Comparison of ENCODE assay signal across 31 cellular contexts in genomic region chr12:131940121-131940520, GRCh38. TPM values are rescaled to one million over a fixed set of nuclear protein-coding genes. Genes with fewer than 3 reads are reported as not detected.
DNase-seq lines count a peak whose midpoint lies in the region; ATAC-seq, FAIRE-seq and TF ChIP-seq lines count a peak whose summit lies in the region.
"Had no signal": no experiment of that assay in that cellular context is flagged by ENCODE, and none has a peak within 500 bp of the region (broad histone marks: within the 10 kb centered on the region; RNA-seq: fewer than 3 reads in every experiment).

No MANE protein-coding gene starts in this region.

- no peak for TF ChIP-seq POLR2A in A549 (IDR thresholded peaks at IDR 0.05; ENCODE audit: low read length)

- H3K27me3 ChIP-seq in RWPE2 (ENCODE audit: insufficient read depth, poor library complexity, severe bottlenecking) (no peaks in the 10 kb centered on the region), foreskin keratinocyte (no peaks in the 10 kb centered on the region)
- H3K27me3 ChIP-seq: uterus had no signal

- TF ChIP-seq EP300 in A549 (IDR thresholded peaks at IDR 0.05), result no peak

- intact Hi-C loops in posterior vena cava (cut with DNase I), result no loop called here

- no peak overlapping the region for H3K4me3 ChIP-seq in A549
- no peak overlapping the region for H3K4me3 ChIP-seq in RWPE2 (ENCODE audit: severe bottlenecking)
- H3K4me3 ChIP-seq: SK-N-MC, skin epidermis, thoracic aorta, uterus had no signal

- CTCF ChIA-PET in A549 (lab: Yijun Ruan, JAX), result no interaction called here

- DNase-seq in A549 (ENCODE audit: low read depth in 1 of 2, low spot score in 1 of 2) (no peak), RWPE2 (ENCODE audit: low spot score) (peak; percentile 9), foreskin keratinocyte (peak in 1 of 2 donors; percentile 53), posterior vena cava (ENCODE audit: low spot score) (peak; percentile 9), superior temporal gyrus (ENCODE audit: extremely low spot score) (no peak), NCI-H345 (lab: John Stamatoyannopoulos, UW) (no peak), NCI-H2196 treated with DMSO at 0.1 percent for 48 hours (lab: John Stamatoyannopoulos, UW; ENCODE audit: unreplicated experiment) (no peak)
- DNase-seq: activated CD4-positive, alpha-beta memory T cell treated with anti-CD3 and anti-CD28 coated beads for 36 hours; activated CD8-positive, alpha-beta memory T cell treated with anti-CD3 and anti-CD28 coated beads, Interleukin-2, amount 50 U/mL, for 4 hours; activated naive CD4-positive, alpha-beta T cell treated with anti-CD3 and anti-CD28 coated beads for 36 hours; DND-41; effector CD4-positive, alpha-beta T cell; GF-D8; immature natural killer cell; Karpas-422; left ventricle myocardium superior; MV-4-11; naive thymus-derived CD8-positive, alpha-beta T cell; NCI-H1436 treated with DMSO at 0.1 percent for 48 hours; NCI-H2107; NCI-H446; NCI-H774; stimulated activated naive B cell treated with anti-CD40 and anti-IgM and Interleukin-4, amounts not matched to agents 10 μg/mL and 1 μg/mL and 100 μg/mL, for 72 hours; uterus had no signal

- no peaks in the 10 kb centered on the region for H3K9me3 ChIP-seq in A549
- no peaks in the 10 kb centered on the region for H3K9me3 ChIP-seq in RWPE2 (ENCODE audit: severe bottlenecking)
- H3K9me3 ChIP-seq: thoracic aorta, uterus had no signal

- no peak for TF ChIP-seq CTCF in A549 (IDR thresholded peaks at IDR 0.05)
- no peak for TF ChIP-seq CTCF in RWPE2 (IDR thresholded peaks at IDR 0.05; ENCODE audit: poor library complexity, severe bottlenecking)
- TF ChIP-seq CTCF in foreskin keratinocyte (conservative IDR thresholded peaks at IDR 0.05), result no peak

- no peak for TF ChIP-seq RAD21 in A549 (conservative IDR thresholded peaks at IDR 0.05 in 1 of 2, IDR thresholded peaks at IDR 0.05 in 1 of 2)

- H3K4me1 ChIP-seq in A549 (no peaks in the 10 kb centered on the region), RWPE2 (ENCODE audit: insufficient read depth, poor library complexity, severe bottlenecking) (no peaks in the 10 kb centered on the region), foreskin keratinocyte (no peaks in the 10 kb centered on the region)
- H3K4me1 ChIP-seq: uterus had no signal

- H3K4me2 ChIP-seq in A549, result no peak overlapping the region

- H3K27ac ChIP-seq in A549 (no peak overlapping the region), RWPE2 (ENCODE audit: poor library complexity, severe bottlenecking) (no peak overlapping the region), foreskin keratinocyte (no peak overlapping the region)
- H3K27ac ChIP-seq: SK-N-MC, skin epidermis, thoracic aorta, uterus had no signal

- H3K36me3 ChIP-seq in RWPE2 (ENCODE audit: low read depth), result peaks cover 54% of the 10 kb centered on the region
- H3K36me3 ChIP-seq: uterus had no signal

- no peak for ATAC-seq in A549
- ATAC-seq in RWPE2 (ENCODE audit: low read depth), result 0 out of 3 replicates have a peak, but pooled peaks have one; percentile 17
- ATAC-seq in foreskin keratinocyte, result peak; percentile 46
- ATAC-seq in activated CD4-positive, CD25-positive, alpha-beta regulatory T cell treated with anti-CD3 and anti-CD28 coated beads, Interleukin-2, amount 50 U/mL, for 24 hours, result no peak
- ATAC-seq: HCT116; left ventricle myocardium superior; naive thymus-derived CD8-positive, alpha-beta T cell; stimulated activated naive B cell treated with anti-CD40 and anti-IgM and Interleukin-4, amounts not matched to agents 10 μg/mL and 1 μg/mL and 100 μg/mL, for 72 hours had no signal

- 86% methylated on average over 8 of the region's 8 CpGs for WGBS in A549 (ENCODE audit: missing lambda C conversion rate)

- no peak for FAIRE-seq in A549 (lab: Jason Lieb, UNC)
- FAIRE-seq: D721Med, TTC549 had no signal

- POLR2A ChIA-PET in A549 (lab: Yijun Ruan, JAX), result no interaction called here

TF ChIP-seq in A549, 52 proteins besides CTCF, POLR2A, EP300 and RAD21:
- no peak for TF ChIP-seq FOSL2 (IDR thresholded peaks at IDR 0.05)
- peak; percentile 22; the same call in 1 of the 2 replicates for TF ChIP-seq FOSL2 (CRISPR knock-in tag; IDR thresholded peaks at IDR 0.05)
- no peak for TF ChIP-seq JUNB (IDR thresholded peaks at IDR 0.05)

RNA-seq across cellular contexts. Expression of gene EP400, which starts 9.6 kb away (rescaled TPM):
- 9.7 and 18.5 TPM in 2 replicates for polyA plus RNA-seq in A549 (2011; rRNA removed)
- polyA plus RNA-seq in A549 (2012; cell fraction: cytosol; rRNA removed), result 9.4 and 11.5 TPM in 2 replicates
- 35.1 and 46.1 TPM in 2 replicates for polyA plus RNA-seq in A549 (2012; cell fraction: nucleus; rRNA removed)
- 14.9 to 18.0 TPM (median 15.2 TPM) in 3 replicates for polyA plus RNA-seq in A549 (2017; fragmentation: RNase III; extraction: RNeasy Plus Mini Kit Qiagen cat#74134 plus additional on column Dnase treatment)
- polyA minus RNA-seq in A549 (2011; rRNA and poly(A)+ RNA removed), result 21.2 and 25.8 TPM in 2 replicates
- 15.5 and 18.4 TPM in 2 replicates for total RNA-seq in foreskin keratinocyte
- 9.5 and 11.7 TPM in 2 replicates for polyA plus RNA-seq in foreskin keratinocyte
- 10 to 100 TPM; 32.6 to 35.2 TPM for total RNA-seq in posterior vena cava

RNA-seq across cellular contexts. Expression of gene PUS1, which starts 11.0 kb away (rescaled TPM):
- polyA plus RNA-seq in A549 (2011; rRNA removed), result 47.9 and 62.8 TPM in 2 replicates
- 173 and 184 TPM in 2 replicates for polyA plus RNA-seq in A549 (2012; cell fraction: cytosol; rRNA removed)
- 253 and 289 TPM in 2 replicates for polyA plus RNA-seq in A549 (2012; cell fraction: nucleus; rRNA removed)
- polyA plus RNA-seq in A549 (2017; fragmentation: RNase III; extraction: RNeasy Plus Mini Kit Qiagen cat#74134 plus additional on column Dnase treatment), result 50.3 to 55.0 TPM (median 51.1 TPM) in 3 replicates
- 50.5 and 54.5 TPM in 2 replicates for polyA minus RNA-seq in A549 (2011; rRNA and poly(A)+ RNA removed)
- 26.4 and 31.8 TPM in 2 replicates for total RNA-seq in foreskin keratinocyte
- polyA plus RNA-seq in foreskin keratinocyte, result 46.8 and 47.4 TPM in 2 replicates
- total RNA-seq in posterior vena cava, result 10 to 100 TPM; 12.5 to 16.1 TPM

RNA-seq across cellular contexts. Expression of gene ULK1, which starts 45.7 kb away (rescaled TPM):
- 15.1 and 18.4 TPM in 2 replicates for polyA plus RNA-seq in A549 (2011; rRNA removed)
- 43.7 and 65.4 TPM in 2 replicates for polyA plus RNA-seq in A549 (2012; cell fraction: cytosol; rRNA removed)
- polyA plus RNA-seq in A549 (2012; cell fraction: nucleus; rRNA removed), result 271 and 363 TPM in 2 replicates
- 37.7 to 49.2 TPM (median 46.2 TPM) in 3 replicates for polyA plus RNA-seq in A549 (2017; fragmentation: RNase III; extraction: RNeasy Plus Mini Kit Qiagen cat#74134 plus additional on column Dnase treatment)
- polyA minus RNA-seq in A549 (2011; rRNA and poly(A)+ RNA removed), result 13.4 and 13.5 TPM in 2 replicates
- total RNA-seq in foreskin keratinocyte, result 5.4 and 7.0 TPM in 2 replicates
- 4.5 and 6.0 TPM in 2 replicates for polyA plus RNA-seq in foreskin keratinocyte
- total RNA-seq in posterior vena cava, result 10 to 100 TPM; 23.0 to 23.8 TPM

Comparison
In these comparisons a context has a peak if more than half of its experiments do, and no peak if none do; other contexts are left out.
1. ATAC-seq: peak in RWPE2 (single experiment) and foreskin keratinocyte (single experiment); none in A549 (0 of 2) and activated CD4-positive, CD25-positive, alpha-beta regulatory T cell treated with anti-CD3 and anti-CD28 coated beads, Interleukin-2, amount 50 U/mL, for 24 hours (0 of 2).
2. DNase-seq: peak in RWPE2 (single experiment) and posterior vena cava (single experiment); none in A549 (0 of 2), superior temporal gyrus (single experiment), NCI-H345 (single experiment) and NCI-H2196 treated with DMSO at 0.1 percent for 48 hours (single experiment).